Comparison of ENCODE assay signal across 14 cellular contexts in the genomic region with DNA sequence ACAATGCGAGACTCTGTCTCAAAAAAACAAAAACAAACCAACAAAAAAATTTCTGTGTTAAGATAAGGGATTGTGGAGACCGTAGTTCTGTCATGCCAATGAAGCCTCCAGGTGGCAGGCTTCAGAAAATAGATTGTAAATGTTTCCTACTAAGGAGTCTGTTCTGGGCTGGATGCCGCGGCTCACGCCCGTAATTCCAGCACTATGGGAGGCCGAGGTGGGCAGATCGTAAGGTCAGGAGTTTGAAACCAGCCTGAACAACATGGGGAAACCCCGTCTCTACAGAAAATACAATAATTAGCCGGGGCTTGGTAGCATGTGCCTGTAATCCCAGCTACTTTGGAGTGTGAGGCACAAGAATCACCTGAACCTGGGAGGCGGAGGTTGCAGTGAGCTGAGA. TPM values are rescaled to one million over a fixed set of nuclear protein-coding genes. Genes with fewer than 3 reads are reported as not detected.
DNase-seq lines count a peak whose midpoint lies in the region; ATAC-seq and TF ChIP-seq lines count a peak whose summit lies in the region.
"Had no signal": no experiment of that assay in that cellular context is flagged by ENCODE, and none has a peak within 500 bp of the region (broad histone marks: within the 10 kb centered on the region; RNA-seq: fewer than 3 reads in every experiment).

No MANE protein-coding gene starts in this region.

- H3K4me3 ChIP-seq in NB4 (ENCODE audit: low read depth, low read length) = no peak overlapping the region
- no peak overlapping the region for H3K4me3 ChIP-seq in endodermal cell (ENCODE audit: low read length)
- H3K4me3 ChIP-seq: PC-9, tibial artery had no signal

- no peaks in the 10 kb centered on the region for H3K9me3 Mint-ChIP-seq in endodermal cell
- H3K9me3 Mint-ChIP-seq: activated naive CD4-positive, alpha-beta T cell treated with anti-CD3 and anti-CD28 coated beads, Interleukin-2, amount 50 U/mL, for 24 hours had no signal

- H3K36me3 Mint-ChIP-seq in endodermal cell (ENCODE audit: low read depth) = peaks cover 14% of the 10 kb centered on the region
- H3K36me3 Mint-ChIP-seq: activated naive CD4-positive, alpha-beta T cell treated with anti-CD3 and anti-CD28 coated beads, Interleukin-2, amount 50 U/mL, for 24 hours had no signal

- H3K4me1 Mint-ChIP-seq in endodermal cell = peaks cover 2% of the 10 kb centered on the region

- H3K4me3 Mint-ChIP-seq in endodermal cell = no peak overlapping the region
- H3K4me3 Mint-ChIP-seq: activated naive CD4-positive, alpha-beta T cell treated with anti-CD3 and anti-CD28 coated beads, Interleukin-2, amount 50 U/mL, for 24 hours had no signal

- DNase-seq in NCI-H2227 (lab: John Stamatoyannopoulos, UW; ENCODE audit: unreplicated experiment) (peak; percentile 54), NCI-H2227 treated with DMSO at 0.1 percent for 48 hours (lab: John Stamatoyannopoulos, UW) (no peak), NB4 (ENCODE audit: low read depth) (peak; percentile 22), endodermal cell (peak; percentile 67), renal cortical epithelial cell (ENCODE audit: low read depth) (peak; percentile 43), islet precursor cell (no peak), NCI-H510A treated with DMSO at 0.1 percent for 48 hours (lab: John Stamatoyannopoulos, UW) (no peak)
- DNase-seq: activated CD4-positive, CD25-positive, alpha-beta regulatory T cell treated with anti-CD3 and anti-CD28 coated beads, Interleukin-2, amount 50 U/mL, for 72 hours; MV-4-11; PC-9; tibial artery had no signal

- H3K27me3 Mint-ChIP-seq in endodermal cell (ENCODE audit: insufficient read depth) = no peaks in the 10 kb centered on the region
- H3K27me3 Mint-ChIP-seq: activated naive CD4-positive, alpha-beta T cell treated with anti-CD3 and anti-CD28 coated beads, Interleukin-2, amount 50 U/mL, for 24 hours had no signal

- no peak overlapping the region for H3K9ac ChIP-seq in endodermal cell (ENCODE audit: extremely low read depth, low read length, poor library complexity, severe bottlenecking)

- H3K4me1 ChIP-seq in endodermal cell (ENCODE audit: control insufficient read depth, insufficient read depth, low read length) = no peaks in the 10 kb centered on the region

- H3K27me3 ChIP-seq in endodermal cell (ENCODE audit: control insufficient read depth, insufficient read depth, low read length, poor library complexity, severe bottlenecking) = no peaks in the 10 kb centered on the region
- H3K27me3 ChIP-seq: neutrophil had no signal

- 81 to 84% methylated on average over 10 to 11 of the region's 11 CpGs for WGBS in endodermal cell (ENCODE audit: insufficient coverage in 1 of 2, insufficient read length in 1 of 2), 2 experiments

- ATAC-seq in HG02885 (IDR thresholded peaks at IDR 0.05; ENCODE audit: poor library complexity, unreplicated experiment) = no peak

- no peak overlapping the region for H3K27ac ChIP-seq in endodermal cell (ENCODE audit: low read depth, low read length)
- H3K27ac ChIP-seq: neutrophil, PC-9, tibial artery had no signal

- H3K9me3 ChIP-seq in endodermal cell (ENCODE audit: control insufficient read depth, low read length) = no peaks in the 10 kb centered on the region
- H3K9me3 ChIP-seq: neutrophil, tibial artery had no signal

- TF ChIP-seq POLR2A in NB4 (IDR thresholded peaks at IDR 0.05; ENCODE audit: extremely low read depth, insufficient read length) = no peak

- no peaks in the 10 kb centered on the region for H3K36me3 ChIP-seq in endodermal cell (ENCODE audit: control insufficient read depth, insufficient read depth, low read length)
- H3K36me3 ChIP-seq: neutrophil had no signal

- H3K27ac Mint-ChIP-seq in endodermal cell = no peak overlapping the region
- H3K27ac Mint-ChIP-seq: activated naive CD4-positive, alpha-beta T cell treated with anti-CD3 and anti-CD28 coated beads, Interleukin-2, amount 50 U/mL, for 24 hours had no signal

- peak; percentile 28 for TF ChIP-seq CTCF in NB4 (IDR thresholded peaks at IDR 0.05; ENCODE audit: low read depth, low read length)
- TF ChIP-seq CTCF in endodermal cell (conservative IDR thresholded peaks at IDR 0.05) = peak; percentile 65

RNA-seq across cellular contexts. Expression of a gene that starts 4.4 kb away (rescaled TPM):
- total RNA-seq in endodermal cell (10 to 100 TPM; 11.0 to 18.3 TPM), renal cortical epithelial cell (4.7 and 62.9 TPM in 2 replicates)
- polyA plus RNA-seq in endodermal cell (2013, experiment 1 of 2) = 7.4 TPM
- polyA plus RNA-seq in endodermal cell (2013, experiment 2 of 2) = 6.9 TPM

RNA-seq across cellular contexts. Expression of a gene that starts 7.1 kb away (rescaled TPM):
- total RNA-seq in endodermal cell (not detected), renal cortical epithelial cell (not detected in 2 replicates)
- polyA plus RNA-seq in endodermal cell (2013, experiment 1 of 2) = not detected
- polyA plus RNA-seq in endodermal cell (2013, experiment 2 of 2) = not detected
- total RNA-seq: PC-9 had no signal

RNA-seq across cellular contexts. Expression of a gene that starts 30.3 kb away (rescaled TPM):
- total RNA-seq in endodermal cell (10 to 100 TPM; 10.2 to 15.0 TPM), renal cortical epithelial cell (1.0 and 4.0 TPM in 2 replicates)
- 3.9 TPM for polyA plus RNA-seq in endodermal cell (2013, experiment 1 of 2)
- polyA plus RNA-seq in endodermal cell (2013, experiment 2 of 2) = 4.0 TPM

RNA-seq across cellular contexts. Expression of a gene that starts 56.4 kb away (rescaled TPM):
- total RNA-seq in endodermal cell (100 to 1,000 TPM; 110 to 115 TPM), renal cortical epithelial cell (82.5 and 217 TPM in 2 replicates)
- polyA plus RNA-seq in endodermal cell (2013, experiment 1 of 2) = 94.4 TPM
- polyA plus RNA-seq in endodermal cell (2013, experiment 2 of 2) = 97.2 TPM

Comparison
In these comparisons a context has a peak if more than half of its experiments do, and no peak if none do; other contexts are left out.
1. DNase-seq: peak in NCI-H2227 (single experiment), NB4 (single experiment), endodermal cell (single experiment) and renal cortical epithelial cell (single experiment); none in NCI-H2227 treated with DMSO at 0.1 percent for 48 hours (single experiment), islet precursor cell (single experiment) and NCI-H510A treated with DMSO at 0.1 percent for 48 hours (single experiment).